In the genomic region with DNA sequence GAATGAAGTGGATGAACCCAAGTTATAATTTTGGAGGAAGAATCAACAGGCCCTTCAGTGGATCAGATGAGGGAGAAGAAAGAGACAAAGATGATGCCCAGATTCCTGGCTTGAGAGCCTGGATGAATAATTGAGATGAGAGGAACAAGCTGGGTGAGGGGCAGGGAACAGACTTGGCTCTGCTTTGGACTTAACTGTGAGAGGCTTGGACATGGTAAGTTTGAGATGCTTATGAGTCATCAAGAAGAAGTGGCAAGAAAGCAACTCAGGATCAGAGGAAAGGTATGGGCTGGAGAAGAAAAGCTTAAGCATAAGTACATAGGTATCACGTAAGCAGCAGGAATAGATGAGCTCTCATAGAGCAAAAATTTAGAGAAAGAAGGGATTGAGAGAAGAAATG, we compare ENCODE assay signal across 1 cellular context.
A peak's percentile ranks its signal among the peaks of the same experiment; 100 is the strongest.
TF ChIP-seq lines count a peak whose summit lies in the region.

No MANE protein-coding gene starts in this region.

TF ChIP-seq in IMR-90, 13 proteins besides CTCF, POLR2A, EP300 and RAD21:
- TF ChIP-seq SMC3 (IDR thresholded peaks at IDR 0.05; ENCODE audit: low read depth, low read length) = no peak
- peak; percentile 49; the same call in 1 of the 2 replicates for TF ChIP-seq FOS (IDR thresholded peaks at IDR 0.05; ENCODE audit: low read depth, low read length)
